8 cellular contexts compared by ENCODE assay signal in the genomic region with DNA sequence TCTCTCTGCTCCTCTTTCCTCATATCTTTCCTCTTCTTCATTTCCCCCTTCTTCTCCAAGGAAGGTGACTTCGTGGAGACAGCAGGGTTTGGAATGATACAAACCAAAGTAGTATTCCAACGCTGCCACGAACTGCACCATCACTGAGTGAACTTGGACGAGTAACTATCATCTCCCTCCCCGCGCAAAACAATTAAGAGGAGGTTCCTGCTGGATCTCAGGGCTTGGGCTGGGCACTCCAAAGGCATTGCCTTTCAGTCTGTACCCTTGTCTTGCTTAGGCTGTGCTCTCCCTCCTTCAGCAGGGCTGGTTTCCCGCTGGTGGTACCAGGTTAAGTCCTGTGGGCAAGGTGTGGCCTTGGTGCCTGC. TPM values are rescaled to one million over a fixed set of nuclear protein-coding genes. Genes with fewer than 3 reads are reported as not detected.
DNase-seq lines count a peak whose midpoint lies in the region; ATAC-seq, FAIRE-seq and TF ChIP-seq lines count a peak whose summit lies in the region.

No MANE protein-coding gene starts in this region.

- peaks cover 60% of the 10 kb centered on the region for H3K27me3 Mint-ChIP-seq in CD4-positive, alpha-beta T cell

- H3K4me3 Mint-ChIP-seq in CD4-positive, alpha-beta T cell = peak overlapping the region; percentile 70

- peaks cover 27% of the 10 kb centered on the region for H3K4me1 ChIP-seq in endothelial cell of umbilical vein (ENCODE audit: control insufficient read depth, extremely low read depth, insufficient read depth, low read length)
- H3K4me1 ChIP-seq in osteoblast (ENCODE audit: insufficient read depth, low read length) = peaks cover 38% of the 10 kb centered on the region
- H3K4me1 ChIP-seq in body of pancreas = peaks cover 32% of the 10 kb centered on the region

- H3K9me3 ChIP-seq in CD4-positive, alpha-beta T cell (ENCODE audit: control insufficient read depth, low read length) = no peaks in the 10 kb centered on the region
- H3K9me3 ChIP-seq in endothelial cell of umbilical vein (replicated peaks; ENCODE audit: control insufficient read depth, insufficient read depth, low read length) (no peaks in the 10 kb centered on the region), osteoblast (ENCODE audit: low read depth, low read length) (no peaks in the 10 kb centered on the region), body of pancreas (no peaks in the 10 kb centered on the region)

- H3K36me3 ChIP-seq in endothelial cell of umbilical vein (ENCODE audit: control insufficient read depth in 2 of 2, extremely low read depth in 1 of 2, insufficient read depth in 2 of 2, low read length in 2 of 2) (no peaks in the 10 kb centered on the region), osteoblast (ENCODE audit: insufficient read depth, low read length) (no peaks in the 10 kb centered on the region), body of pancreas (replicated peaks in 1 of 2; ENCODE audit: insufficient read depth in 1 of 2, low read depth in 2 of 2) (no peaks in the 10 kb centered on the region)

- no peak for DNase-seq in CD4-positive, alpha-beta T cell
- DNase-seq in NB4 (ENCODE audit: low read depth) (no peak), endothelial cell of umbilical vein (ENCODE audit: low read depth, low spot score) (no peak), osteoblast (ENCODE audit: insufficient read length, low spot score, missing footprints) (no peak), NCI-H774 (lab: John Stamatoyannopoulos, UW) (no peak), body of pancreas (no peak), SIG-M5 treated with dmso at 0.1 percent for 504 hours (lab: John Stamatoyannopoulos, UW; ENCODE audit: unreplicated experiment) (no peak)

- no peak for TF ChIP-seq POLR2A in NB4 (IDR thresholded peaks at IDR 0.05; ENCODE audit: extremely low read depth, insufficient read length)
- no peak for TF ChIP-seq POLR2A in endothelial cell of umbilical vein (IDR thresholded peaks at IDR 0.05; ENCODE audit: low read depth, low read length)
- no peak for TF ChIP-seq POLR2A in body of pancreas (IDR thresholded peaks at IDR 0.05)

- WGBS in body of pancreas, 2 donors = 32 to 36% methylated on average over 7 of the region's 7 CpGs

- intact Hi-C loops in CD4-positive, alpha-beta T cell (cut with DNase I, micrococcal nuclease) = loop anchor here in 1 of 2 experiments (5.0 kb wide), 3 partner anchors 90 to 890 kb away; partner anchors contain the start of genes ACTR1A, BTRC, NOLC1 and SUFU
- intact Hi-C loops in endothelial cell of umbilical vein (cut with micrococcal nuclease) = no loop called here
- intact Hi-C loops in body of pancreas (cut with DNase I) = no loop called here

- no peak for FAIRE-seq in endothelial cell of umbilical vein (lab: Jason Lieb, UNC)

- H3K27ac Mint-ChIP-seq in CD4-positive, alpha-beta T cell = no peak overlapping the region

- peak overlapping the region; percentile 86 for H3K4me2 ChIP-seq in endothelial cell of umbilical vein (ENCODE audit: insufficient read depth, low read length)
- H3K4me2 ChIP-seq in osteoblast (ENCODE audit: insufficient read depth, low read length) = peak overlapping the region; percentile 95

- dilution Hi-C loops in endothelial cell of umbilical vein (cut with MboI; ENCODE audit: extremely low pct_ligation_motif_present, low sequenced_read_pairs) = loop anchor here (25.0 kb wide), 1 partner anchor 120 kb away; no protein-coding TSS in a partner anchor

- H3K36me3 Mint-ChIP-seq in CD4-positive, alpha-beta T cell (ENCODE audit: low read depth) = peaks cover 9% of the 10 kb centered on the region

- H3K4me1 Mint-ChIP-seq in CD4-positive, alpha-beta T cell (ENCODE audit: low read depth) = peaks cover 40% of the 10 kb centered on the region

- TF ChIP-seq CTCF in CD4-positive, alpha-beta T cell (IDR thresholded peaks at IDR 0.05) = no peak
- no peak for TF ChIP-seq CTCF in NB4 (IDR thresholded peaks at IDR 0.05; ENCODE audit: low read depth, low read length)
- TF ChIP-seq CTCF in endothelial cell of umbilical vein (IDR thresholded peaks at IDR 0.05; ENCODE audit: extremely low read depth in 1 of 2, insufficient read depth in 1 of 2, low read depth in 1 of 2, low read length in 2 of 2) = no peak
- TF ChIP-seq CTCF in osteoblast (IDR thresholded peaks at IDR 0.05; ENCODE audit: extremely low read depth, low read depth, low read length) = no peak
- no peak for TF ChIP-seq CTCF in body of pancreas (IDR thresholded peaks at IDR 0.05)

- no peak overlapping the region for H3K9ac ChIP-seq in endothelial cell of umbilical vein (replicated peaks; ENCODE audit: extremely low read depth, insufficient read depth, low read length)

- H3K9me3 Mint-ChIP-seq in CD4-positive, alpha-beta T cell = no peaks in the 10 kb centered on the region

- BruUV-seq in endothelial cell of umbilical vein (replicated peaks; lab: Mats Ljungman, UMichigan) = no TSS peak

- H3K27me3 ChIP-seq in CD4-positive, alpha-beta T cell (ENCODE audit: control insufficient read depth, insufficient read depth, low read length) = peaks cover 28% of the 10 kb centered on the region
- peaks cover 31 to 33% of the 10 kb centered on the region in 2 experiments for H3K27me3 ChIP-seq in endothelial cell of umbilical vein (ENCODE audit: control insufficient read depth in 2 of 2, insufficient read depth in 2 of 2, low read length in 2 of 2)
- H3K27me3 ChIP-seq in osteoblast (ENCODE audit: insufficient read depth, low read length) = peaks cover 7% of the 10 kb centered on the region
- H3K27me3 ChIP-seq in body of pancreas = no peaks in the 10 kb centered on the region

- H4K20me1 ChIP-seq in endothelial cell of umbilical vein (replicated peaks; ENCODE audit: control insufficient read depth, extremely low read depth, insufficient read depth, low read length) (no peaks in the 10 kb centered on the region), osteoblast (ENCODE audit: insufficient read depth, low read length) (peaks cover 14% of the 10 kb centered on the region)

- POLR2A ChIA-PET in CD4-positive, alpha-beta T cell (lab: Charles Lee) = interaction anchor here (1.9 kb wide), 1 partner anchor 12 kb away, joined by 13 read pairs; no protein-coding TSS in a partner anchor
- POLR2A ChIA-PET in endothelial cell of umbilical vein (lab: Charles Lee) = no interaction called here

- no peak overlapping the region for H3K27ac ChIP-seq in CD4-positive, alpha-beta T cell (ENCODE audit: low read depth, low read length)
- H3K27ac ChIP-seq in endothelial cell of umbilical vein (ENCODE audit: insufficient read depth, low read depth, low read length) (no peak overlapping the region), osteoblast (ENCODE audit: low read depth, low read length) (peak overlapping the region; percentile 31), body of pancreas (no peak overlapping the region)

- H3K79me2 ChIP-seq in endothelial cell of umbilical vein (ENCODE audit: control insufficient read depth, insufficient read depth, low read length) (peaks cover 15% of the 10 kb centered on the region), osteoblast (ENCODE audit: insufficient read depth, low read length) (peaks cover 18% of the 10 kb centered on the region)

- H3K4me3 ChIP-seq in NB4 (ENCODE audit: low read depth, low read length) (peak overlapping the region; percentile 38), endothelial cell of umbilical vein (replicated peaks in 1 of 3; ENCODE audit: insufficient read depth in 1 of 3, low read depth in 1 of 3, low read length in 3 of 3) (peak overlapping the region; percentile 36 to 58 (median 42)), osteoblast (ENCODE audit: insufficient read depth, low read length) (peak overlapping the region; percentile 82), body of pancreas (no peak overlapping the region)

- no peak for ATAC-seq in CD4-positive, alpha-beta T cell (ENCODE audit: poor library complexity)
- ATAC-seq in HG03378 (IDR thresholded peaks at IDR 0.05; ENCODE audit: unreplicated experiment) (no peak), body of pancreas (no peak)

- CTCF ChIA-PET in CD4-positive, alpha-beta T cell (lab: Charles Lee) = interaction anchor here (3.6 to 9.2 kb wide), 2 partner anchors 11 kb away, joined by 35 to 79 read pairs; no protein-coding TSS in a partner anchor
- CTCF ChIA-PET in endothelial cell of umbilical vein (lab: Charles Lee) = interaction anchor here (0.9 to 17.3 kb wide), 3 partner anchors 11 to 108 kb away, joined by 4 to 1402 read pairs (median 47); partner anchors contain the start of gene ELOVL3

- H2AFZ ChIP-seq in endothelial cell of umbilical vein (ENCODE audit: low read depth, low read length) (peak overlapping the region; percentile 95), osteoblast (ENCODE audit: low read length) (peak overlapping the region; percentile 92)

- no peaks in the 10 kb centered on the region for H3K9me1 ChIP-seq in endothelial cell of umbilical vein (replicated peaks; ENCODE audit: control insufficient read depth, extremely low read depth, insufficient read depth, low read length)

RNA-seq across cellular contexts. Expression of gene PITX3, which starts 0.8 kb away (rescaled TPM):
- not detected for total RNA-seq in CD4-positive, alpha-beta T cell
- total RNA-seq in endothelial cell of umbilical vein (not detected in 2 replicates), osteoblast (under 0.01 TPM in 1 of 2 replicates, not detected in the other), body of pancreas (not detected)
- polyA plus RNA-seq in endothelial cell of umbilical vein = not detected in 2 replicates
- polyA plus RNA-seq in endothelial cell of umbilical vein (2011; cell fraction: cytosol; rRNA removed) = not detected in 2 replicates
- not detected in 2 replicates for polyA plus RNA-seq in endothelial cell of umbilical vein (2011; cell fraction: nucleus; rRNA removed)
- not detected in 2 replicates for polyA plus RNA-seq in endothelial cell of umbilical vein (2012)
- not detected in 2 replicates for polyA minus RNA-seq in endothelial cell of umbilical vein
- polyA minus RNA-seq in endothelial cell of umbilical vein (2011; cell fraction: cytosol; rRNA and poly(A)+ RNA removed) = not detected
- polyA minus RNA-seq in endothelial cell of umbilical vein (2011; cell fraction: nucleus; rRNA and poly(A)+ RNA removed) = not detected in 2 replicates

RNA-seq across cellular contexts. Expression of gene GBF1, which starts 3.2 kb away (rescaled TPM):
- total RNA-seq in CD4-positive, alpha-beta T cell = 10 to 100 TPM; 28.8 to 30.9 TPM
- total RNA-seq in endothelial cell of umbilical vein (45.7 and 49.7 TPM in 2 replicates), osteoblast (37.4 and 38.0 TPM in 2 replicates), body of pancreas (10 to 100 TPM; 23.1 to 24.1 TPM)
- 20.3 and 26.0 TPM in 2 replicates for polyA plus RNA-seq in endothelial cell of umbilical vein
- polyA plus RNA-seq in endothelial cell of umbilical vein (2011; cell fraction: cytosol; rRNA removed) = 19.9 and 21.9 TPM in 2 replicates
- 59.6 and 72.0 TPM in 2 replicates for polyA plus RNA-seq in endothelial cell of umbilical vein (2011; cell fraction: nucleus; rRNA removed)
- polyA plus RNA-seq in endothelial cell of umbilical vein (2012) = 38.7 and 46.4 TPM in 2 replicates
- 66.8 and 73.4 TPM in 2 replicates for polyA minus RNA-seq in endothelial cell of umbilical vein
- 23.2 TPM for polyA minus RNA-seq in endothelial cell of umbilical vein (2011; cell fraction: cytosol; rRNA and poly(A)+ RNA removed)
- polyA minus RNA-seq in endothelial cell of umbilical vein (2011; cell fraction: nucleus; rRNA and poly(A)+ RNA removed) = 57.3 and 79.2 TPM in 2 replicates

RNA-seq across cellular contexts. Expression of gene ELOVL3, which starts 16.0 kb away (rescaled TPM):
- not detected for total RNA-seq in CD4-positive, alpha-beta T cell
- total RNA-seq in endothelial cell of umbilical vein = not detected in 2 replicates
- polyA plus RNA-seq in endothelial cell of umbilical vein = not detected in 2 replicates
- not detected in 2 replicates for polyA plus RNA-seq in endothelial cell of umbilical vein (2011; cell fraction: cytosol; rRNA removed)
- polyA plus RNA-seq in endothelial cell of umbilical vein (2011; cell fraction: nucleus; rRNA removed) = not detected in 2 replicates
- polyA plus RNA-seq in endothelial cell of umbilical vein (2012) = not detected in 2 replicates
- not detected in 2 replicates for polyA minus RNA-seq in endothelial cell of umbilical vein
- not detected for polyA minus RNA-seq in endothelial cell of umbilical vein (2011; cell fraction: cytosol; rRNA and poly(A)+ RNA removed)
- not detected in 2 replicates for polyA minus RNA-seq in endothelial cell of umbilical vein (2011; cell fraction: nucleus; rRNA and poly(A)+ RNA removed)
- total RNA-seq in osteoblast = 2.2 and 2.7 TPM in 2 replicates
- not detected for total RNA-seq in body of pancreas

Comparison
In these comparisons a context has a peak if more than half of its experiments do, and no peak if none do; other contexts are left out.
1. H3K4me3 ChIP-seq: peak in NB4 (single experiment), endothelial cell of umbilical vein (3 of 3) and osteoblast (single experiment); none in body of pancreas (0 of 2).